ENCODE assay signal across 8 cellular contexts in genomic region chr3:45612918-45613602, GRCh38. TPM values are rescaled to one million over a fixed set of nuclear protein-coding genes. Genes with fewer than 3 reads are reported as not detected.
DNase-seq lines count a peak whose midpoint lies in the region; ATAC-seq and TF ChIP-seq lines count a peak whose summit lies in the region.

No MANE protein-coding gene starts in this region.

- no peak for TF ChIP-seq POLR2A in GM18505 (IDR thresholded peaks at IDR 0.05; ENCODE audit: borderline replicate concordance, extremely low read depth, insufficient read depth, insufficient read length)

- H3K36me3 Mint-ChIP-seq in naive thymus-derived CD4-positive, alpha-beta T cell = peaks cover 7 to 36% (median 9%) of the 10 kb centered on the region in 5 donors

- intact Hi-C loops in naive thymus-derived CD4-positive, alpha-beta T cell (cut with micrococcal nuclease) = no loop called here

- no peak overlapping the region for H3K4me3 ChIP-seq in naive thymus-derived CD4-positive, alpha-beta T cell (ENCODE audit: low read length)

- H3K36me3 ChIP-seq in naive thymus-derived CD4-positive, alpha-beta T cell (ENCODE audit: control insufficient read depth in 2 of 3, insufficient read depth in 3 of 3, low read length in 3 of 3) = peaks cover 0 to 7% (median 0%) of the 10 kb centered on the region in 3 experiments

- no peaks in the 10 kb centered on the region for H3K9me3 ChIP-seq in naive thymus-derived CD4-positive, alpha-beta T cell (ENCODE audit: control insufficient read depth in 2 of 3, low read length in 3 of 3)

- peak; percentile 76 for ATAC-seq in GM18505 (IDR thresholded peaks at IDR 0.05; ENCODE audit: unreplicated experiment)
- ATAC-seq in naive thymus-derived CD4-positive, alpha-beta T cell = no peak

- no peaks in the 10 kb centered on the region for H3K9me3 Mint-ChIP-seq in naive thymus-derived CD4-positive, alpha-beta T cell

- peak; percentile 36 for DNase-seq in H4 (ENCODE audit: low spot score)
- peak; percentile 89 for DNase-seq in NAMALWA (ENCODE audit: low spot score)
- DNase-seq in germinal center (ENCODE audit: low spot score) = peak; percentile 27
- DNase-seq in CD1c-positive myeloid dendritic cell (ENCODE audit: extremely low spot score) = no peak
- DNase-seq in naive thymus-derived CD4-positive, alpha-beta T cell = no peak
- no peak for DNase-seq in iPS-NIHi11 (ENCODE audit: low spot score)
- DNase-seq in activated naive CD4-positive, alpha-beta T cell treated with anti-CD3 and anti-CD28 coated beads, Interleukin-2, amount 50 U/mL, for 16 hours = no peak

- POLR2A ChIA-PET in naive thymus-derived CD4-positive, alpha-beta T cell (lab: Charles Lee) = no interaction called here

- peak overlapping the region in 1 of 9 donors; percentile 78 for H3K27ac Mint-ChIP-seq in naive thymus-derived CD4-positive, alpha-beta T cell

- H3K27ac ChIP-seq in naive thymus-derived CD4-positive, alpha-beta T cell (ENCODE audit: low read depth, low read length) = no peak overlapping the region

- H3K4me1 ChIP-seq in naive thymus-derived CD4-positive, alpha-beta T cell (ENCODE audit: control insufficient read depth in 2 of 2, insufficient read depth in 2 of 2, low read length in 2 of 2) = peaks cover 0 to 3% of the 10 kb centered on the region in 2 donors

- peaks cover 29 to 54% (median 39%) of the 10 kb centered on the region in 7 donors for H3K4me1 Mint-ChIP-seq in naive thymus-derived CD4-positive, alpha-beta T cell

- H3K4me3 Mint-ChIP-seq in naive thymus-derived CD4-positive, alpha-beta T cell = no peak overlapping the region

- CTCF ChIA-PET in naive thymus-derived CD4-positive, alpha-beta T cell (lab: Charles Lee) = no interaction called here

- no peaks in the 10 kb centered on the region for H3K27me3 ChIP-seq in naive thymus-derived CD4-positive, alpha-beta T cell (ENCODE audit: control insufficient read depth in 2 of 2, insufficient read depth in 2 of 2, low read length in 2 of 2)

- H3K27me3 Mint-ChIP-seq in naive thymus-derived CD4-positive, alpha-beta T cell = no peaks in the 10 kb centered on the region

RNA-seq across cellular contexts. Expression of gene LIMD1, which starts 18.5 kb away (rescaled TPM):
- total RNA-seq in H4 (2014; rRNA removed; shearing (Covaris generic)) = 3.3 and 4.0 TPM in 2 replicates
- 10 to 100 TPM; 26.0 to 49.3 (median 28.6) TPM for total RNA-seq in naive thymus-derived CD4-positive, alpha-beta T cell
- polyA plus RNA-seq in naive thymus-derived CD4-positive, alpha-beta T cell = 1 to 10 TPM; 5.9 to 6.1 TPM

Comparison
In these comparisons a context has a peak if more than half of its experiments do, and no peak if none do; other contexts are left out.
1. DNase-seq: peak in H4 (single experiment), NAMALWA (single experiment) and germinal center (single experiment); none in CD1c-positive myeloid dendritic cell (single experiment), naive thymus-derived CD4-positive, alpha-beta T cell (0 of 9), iPS-NIHi11 (single experiment) and activated naive CD4-positive, alpha-beta T cell treated with anti-CD3 and anti-CD28 coated beads, Interleukin-2, amount 50 U/mL, for 16 hours (single experiment).